10 cellular contexts compared by ENCODE assay signal in genomic region chr4:154741877-154742851, GRCh38. TPM values are rescaled to one million over a fixed set of nuclear protein-coding genes. Genes with fewer than 3 reads are reported as not detected.
DNase-seq lines count a peak whose midpoint lies in the region; ATAC-seq and TF ChIP-seq lines count a peak whose summit lies in the region.
"Had no signal": no experiment of that assay in that cellular context is flagged by ENCODE, and none has a peak within 500 bp of the region (broad histone marks: within the 10 kb centered on the region; RNA-seq: fewer than 3 reads in every experiment).

No MANE protein-coding gene starts in this region.

- POLR2A ChIA-PET in CD4-positive, alpha-beta T cell (lab: Charles Lee) = no interaction called here

- H3K4me3 Mint-ChIP-seq in CD4-positive, alpha-beta T cell = peak overlapping the region; percentile 51

- intact Hi-C loops in CD4-positive, alpha-beta T cell (cut with DNase I, micrococcal nuclease) = no loop called here
- intact Hi-C loops in adrenal gland (cut with DNase I) (no loop called here), colonic mucosa (cut with DNase I) (no loop called here)

- peaks cover 10% of the 10 kb centered on the region for H3K4me1 Mint-ChIP-seq in CD4-positive, alpha-beta T cell (ENCODE audit: low read depth)

- 3 to 6% (median 4%) methylated on average over 47 to 50 of the region's 50 CpGs for WGBS in adrenal gland, 4 donors

- DNase-seq in CD4-positive, alpha-beta T cell = no peak
- DNase-seq in M059J (ENCODE audit: low read depth) (peak; percentile 0), fibroblast of the aortic adventitia (ENCODE audit: low read depth) (peak; percentile 18), NCI-H146 treated with DMSO at 0.1 percent for 48 hours (lab: John Stamatoyannopoulos, UW; ENCODE audit: unreplicated experiment) (no peak), adrenal gland (no peak), colonic mucosa (no peak), NCI-H1105 (lab: John Stamatoyannopoulos, UW) (no peak)
- DNase-seq: GDM1, NCI-H187 treated with DMSO at 0.1 percent for 48 hours had no signal

- no peaks in the 10 kb centered on the region for H3K36me3 Mint-ChIP-seq in CD4-positive, alpha-beta T cell (ENCODE audit: low read depth)

- no peaks in the 10 kb centered on the region for H3K36me3 ChIP-seq in parathyroid adenoma (ENCODE audit: control insufficient read depth, insufficient read depth, low read length)
- H3K36me3 ChIP-seq in adrenal gland (replicated peaks in 1 of 2) = no peaks in the 10 kb centered on the region
- H3K36me3 ChIP-seq in colonic mucosa = no peaks in the 10 kb centered on the region

- peak overlapping the region; percentile 33 for H2AFZ ChIP-seq in parathyroid adenoma

- H3K9me3 ChIP-seq in CD4-positive, alpha-beta T cell (ENCODE audit: control insufficient read depth, low read length) = no peaks in the 10 kb centered on the region
- H3K9me3 ChIP-seq in parathyroid adenoma (ENCODE audit: control insufficient read depth, low read length) (no peaks in the 10 kb centered on the region), adrenal gland (replicated peaks in 1 of 3) (no peaks in the 10 kb centered on the region), colonic mucosa (no peaks in the 10 kb centered on the region)

- H3K4me1 ChIP-seq in parathyroid adenoma (no peaks in the 10 kb centered on the region), adrenal gland (replicated peaks in 1 of 2) (peaks cover 0 to 26% of the 10 kb centered on the region in 2 donors), colonic mucosa (peaks cover 4% of the 10 kb centered on the region)

- TF ChIP-seq CTCF in CD4-positive, alpha-beta T cell (IDR thresholded peaks at IDR 0.05) = no peak
- no peak for TF ChIP-seq CTCF in fibroblast of the aortic adventitia (IDR thresholded peaks at IDR 0.05; ENCODE audit: insufficient read depth, low read length)
- no peak for TF ChIP-seq CTCF in parathyroid adenoma (IDR thresholded peaks at IDR 0.05)
- TF ChIP-seq CTCF in adrenal gland (IDR thresholded peaks at IDR 0.05) = no peak
- no peak for TF ChIP-seq CTCF in colonic mucosa (IDR thresholded peaks at IDR 0.05)

- no peaks in the 10 kb centered on the region for H3K79me2 ChIP-seq in parathyroid adenoma

- H3K4me3 ChIP-seq in fibroblast of the aortic adventitia (ENCODE audit: low read depth, low read length) (no peak overlapping the region), parathyroid adenoma (ENCODE audit: low read depth, low read length) (peak overlapping the region; percentile 31), adrenal gland (peak overlapping the region in 1 of 4 donors; percentile 11), colonic mucosa (no peak overlapping the region)

- peaks cover 82% of the 10 kb centered on the region for H3K27me3 Mint-ChIP-seq in CD4-positive, alpha-beta T cell

- peaks cover 68% of the 10 kb centered on the region for H3K27me3 ChIP-seq in CD4-positive, alpha-beta T cell (ENCODE audit: control insufficient read depth, insufficient read depth, low read length)
- H3K27me3 ChIP-seq in parathyroid adenoma (ENCODE audit: control insufficient read depth, insufficient read depth, low read length) (no peaks in the 10 kb centered on the region), adrenal gland (peaks cover 35% of the 10 kb centered on the region), colonic mucosa (peaks cover 21% of the 10 kb centered on the region)

- peak overlapping the region; percentile 78 for H3K4me2 ChIP-seq in parathyroid adenoma (ENCODE audit: low read length)

- CTCF ChIA-PET in CD4-positive, alpha-beta T cell (lab: Charles Lee) = no interaction called here

- no peak overlapping the region for H3K27ac Mint-ChIP-seq in CD4-positive, alpha-beta T cell

- ATAC-seq in CD4-positive, alpha-beta T cell (ENCODE audit: poor library complexity) = no peak

- no peak overlapping the region for H3K27ac ChIP-seq in CD4-positive, alpha-beta T cell (ENCODE audit: low read depth, low read length)
- H3K27ac ChIP-seq in parathyroid adenoma (no peak overlapping the region), adrenal gland (no peak overlapping the region), colonic mucosa (no peak overlapping the region)

- no peaks in the 10 kb centered on the region for H3K9me3 Mint-ChIP-seq in CD4-positive, alpha-beta T cell

- no peak overlapping the region for H3K9ac ChIP-seq in parathyroid adenoma
- no peak overlapping the region for H3K9ac ChIP-seq in colonic mucosa (ENCODE audit: low read depth in 2 of 2, low read length in 2 of 2)

- TF ChIP-seq POLR2A in adrenal gland (IDR thresholded peaks at IDR 0.05) = no peak

RNA-seq across cellular contexts. Expression of gene LRAT, which starts 1.6 kb away (rescaled TPM):
- total RNA-seq in CD4-positive, alpha-beta T cell = not detected
- total RNA-seq in M059J (2014; rRNA removed; shearing (Covaris generic)) = not detected in 2 replicates
- 0.57 TPM in 1 of 2 replicates, not detected in the other for total RNA-seq in fibroblast of the aortic adventitia (ENCODE audit: low replicate concordance)
- under 1 TPM in 6 of 8 donors, not detected in 2; 0.09 to 0.18 (median 0.15) TPM for total RNA-seq in adrenal gland
- polyA plus RNA-seq in adrenal gland = under 1 TPM in 2 of 3 donors, not detected in 1; 0.03 to 0.08 TPM
- under 1 TPM; 0.07 to 0.42 TPM for total RNA-seq in colonic mucosa

RNA-seq across cellular contexts. Expression of gene RBM46, which starts 38.9 kb away (rescaled TPM):
- not detected for total RNA-seq in CD4-positive, alpha-beta T cell
- total RNA-seq in M059J (2014; rRNA removed; shearing (Covaris generic)) = not detected in 2 replicates
- total RNA-seq in fibroblast of the aortic adventitia (ENCODE audit: low replicate concordance) (0.57 TPM in 1 of 2 replicates, not detected in the other), adrenal gland (under 1 TPM in 1 of 8 donors, not detected in 7; 0.08 TPM), colonic mucosa (not detected)
- polyA plus RNA-seq in adrenal gland = under 1 TPM in 1 of 3 donors, not detected in 2; 0.05 TPM

Comparison
In these comparisons a context has a peak if more than half of its experiments do, and no peak if none do; other contexts are left out.
1. DNase-seq: peak in M059J (single experiment) and fibroblast of the aortic adventitia (single experiment); none in CD4-positive, alpha-beta T cell (0 of 10), NCI-H146 treated with DMSO at 0.1 percent for 48 hours (single experiment), adrenal gland (0 of 7), colonic mucosa (single experiment) and NCI-H1105 (single experiment).